In the genomic region with DNA sequence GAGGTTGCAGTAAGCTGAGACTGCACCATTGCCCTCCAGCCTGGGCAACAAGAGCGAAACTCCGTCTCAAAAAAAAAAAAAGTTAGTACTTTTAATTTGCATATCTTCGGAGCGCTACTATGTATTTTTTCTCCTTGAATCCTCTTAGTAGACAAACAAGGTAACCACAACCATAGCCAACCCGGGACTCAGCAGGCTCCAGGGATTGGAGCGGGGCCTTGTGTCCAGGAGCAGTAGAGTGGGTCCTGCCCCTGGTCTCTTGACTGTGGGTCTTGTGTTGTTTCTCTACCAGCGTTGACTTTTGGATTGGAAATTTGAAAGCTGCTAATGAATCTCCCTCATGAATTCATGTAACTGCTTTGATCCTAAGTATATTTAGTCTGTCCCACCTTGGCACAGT, we compare ENCODE assay signal across 26 cellular contexts.
"Had no signal": no experiment of that assay in that cellular context is flagged by ENCODE, and none has a peak within 500 bp of the region (broad histone marks: within the 10 kb centered on the region; RNA-seq: fewer than 3 reads in every experiment).

No MANE protein-coding gene starts in this region.

- H3K9me3 Mint-ChIP-seq: naive thymus-derived CD8-positive, alpha-beta T cell; nephron; neural crest cell; stimulated activated memory B cell treated with anti-CD40 and anti-IgM and Interleukin-4, amounts not matched to agents 10 μg/mL and 1 μg/mL and 100 μg/mL, for 72 hours; stimulated activated naive CD8-positive, alpha-beta T cell treated with anti-CD3 and anti-CD28 coated beads, Interleukin-15, amount 100 ng/mL, for 72 hours; type B pancreatic cell had no signal

- DNase-seq: islet precursor cell; kidney glomerular epithelial cell; left colon; left lung; lower lobe of right lung; mammary epithelial cell; mesenchymal stem cell; naive thymus-derived CD8-positive, alpha-beta T cell; nucleus accumbens; pancreas; right lobe of liver; stimulated activated CD4-positive, alpha-beta T cell treated with anti-CD3 and anti-CD28 coated beads, Interleukin-12 subunit alpha, Interleukin-12 subunit beta, amount 100 ng/mL, for 4 hours; stimulated activated CD4-positive, alpha-beta T cell treated with anti-CD3 and anti-CD28 coated beads, Interleukin-15, amount 100 ng/mL, for 24 hours; stimulated activated CD4-positive, alpha-beta T cell treated with anti-CD3 and anti-CD28 coated beads, Interleukin-4, amount 100 ng/mL, for 24 hours; stimulated activated naive CD4-positive, alpha-beta T cell treated with Interleukin-2 at 50 U/mL for 16 hours; stimulated activated naive CD8-positive, alpha-beta T cell treated with anti-CD3 and anti-CD28 coated beads, Interleukin-15, amount 100 ng/mL, for 72 hours; substantia nigra; uterus had no signal

- H3K4me1 ChIP-seq: left lung, lower lobe of right lung, pancreas, uterus had no signal

- H3K27me3 Mint-ChIP-seq: naive thymus-derived CD8-positive, alpha-beta T cell; stimulated activated memory B cell treated with anti-CD40 and anti-IgM and Interleukin-4, amounts not matched to agents 10 μg/mL and 1 μg/mL and 100 μg/mL, for 72 hours; stimulated activated naive CD8-positive, alpha-beta T cell treated with anti-CD3 and anti-CD28 coated beads, Interleukin-15, amount 100 ng/mL, for 72 hours; type B pancreatic cell had no signal

- H3K79me2 ChIP-seq: hepatocyte had no signal

- H3K27ac Mint-ChIP-seq: naive thymus-derived CD8-positive, alpha-beta T cell; nephron; stimulated activated memory B cell treated with anti-CD40 and anti-IgM and Interleukin-4, amounts not matched to agents 10 μg/mL and 1 μg/mL and 100 μg/mL, for 72 hours; stimulated activated naive CD8-positive, alpha-beta T cell treated with anti-CD3 and anti-CD28 coated beads, Interleukin-15, amount 100 ng/mL, for 72 hours; type B pancreatic cell had no signal

- H3K36me3 ChIP-seq: uterus had no signal

- H3K27me3 ChIP-seq: hepatocyte, left lung, pancreas, right atrium auricular region, right lobe of liver, tibial nerve, uterus had no signal

- ATAC-seq: left colon; left lung; lower lobe of right lung; naive thymus-derived CD8-positive, alpha-beta T cell; pancreas; right lobe of liver; stimulated activated memory B cell treated with anti-CD40 and anti-IgM and Interleukin-4, amounts not matched to agents 10 μg/mL and 1 μg/mL and 100 μg/mL, for 72 hours; stimulated activated naive CD8-positive, alpha-beta T cell treated with anti-CD3 and anti-CD28 coated beads, Interleukin-15, amount 100 ng/mL, for 72 hours had no signal

- H3K4me2 ChIP-seq: hepatocyte had no signal

- H3K27ac ChIP-seq: hepatocyte, left lung, lower lobe of right lung, pancreas, right atrium auricular region, right lobe of liver, skin epidermis, tibial nerve, uterus had no signal

- H3K4me3 ChIP-seq: hepatocyte, left lung, lower lobe of right lung, pancreas, right atrium auricular region, right lobe of liver, skin epidermis, tibial nerve, uterus had no signal

- H3K4me3 Mint-ChIP-seq: naive thymus-derived CD8-positive, alpha-beta T cell; nephron; neural crest cell; stimulated activated memory B cell treated with anti-CD40 and anti-IgM and Interleukin-4, amounts not matched to agents 10 μg/mL and 1 μg/mL and 100 μg/mL, for 72 hours; stimulated activated naive CD8-positive, alpha-beta T cell treated with anti-CD3 and anti-CD28 coated beads, Interleukin-15, amount 100 ng/mL, for 72 hours; type B pancreatic cell had no signal

- H2AFZ ChIP-seq: hepatocyte had no signal

- H3K9me3 ChIP-seq: left lung, lower lobe of right lung, pancreas, right atrium auricular region, right lobe of liver, tibial nerve, uterus had no signal

- H3K4me1 Mint-ChIP-seq: neural crest cell; stimulated activated memory B cell treated with anti-CD40 and anti-IgM and Interleukin-4, amounts not matched to agents 10 μg/mL and 1 μg/mL and 100 μg/mL, for 72 hours had no signal
